In the genomic region with DNA sequence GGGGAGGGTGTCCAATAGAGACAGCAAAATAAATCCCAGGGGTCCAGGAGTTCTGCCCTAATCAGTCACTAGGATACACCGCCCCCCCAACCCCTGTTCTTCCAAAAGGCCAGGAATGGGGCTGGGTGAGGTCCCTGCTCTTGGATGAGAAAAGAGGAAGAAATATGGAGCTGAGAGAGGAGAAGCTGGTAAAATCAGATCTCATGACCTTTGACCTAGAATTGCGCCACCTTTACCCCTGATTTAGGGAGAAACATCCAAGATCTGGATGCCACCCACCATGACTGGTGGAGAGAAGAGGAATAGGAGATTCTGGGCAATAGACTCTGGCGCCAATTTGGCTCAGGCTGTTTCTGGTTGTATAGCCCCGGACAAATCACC, we compare ENCODE assay signal across 8 cellular contexts.
DNase-seq lines count a peak whose midpoint lies in the region; ATAC-seq and TF ChIP-seq lines count a peak whose summit lies in the region.

No MANE protein-coding gene starts in this region.

- H3K36me3 Mint-ChIP-seq in effector memory CD8-positive, alpha-beta T cell (ENCODE audit: insufficient read depth), result peaks cover 49% of the 10 kb centered on the region

- H3K27me3 Mint-ChIP-seq in effector memory CD8-positive, alpha-beta T cell, result no peaks in the 10 kb centered on the region

- H2AFZ ChIP-seq in OCI-LY1 (ENCODE audit: low read length), result no peak overlapping the region

- peak overlapping the region; percentile 79 for H3K4me3 ChIP-seq in GM06990 (replicated peaks; ENCODE audit: low read depth, low read length)
- H3K4me3 ChIP-seq in OCI-LY1 (ENCODE audit: low read depth, low read length, poor library complexity, severe bottlenecking), result peak overlapping the region; percentile 69
- peak overlapping the region; percentile 69 for H3K4me3 ChIP-seq in rectal smooth muscle tissue (ENCODE audit: low read length)

- peak overlapping the region; percentile 52 to 71 for H3K27ac Mint-ChIP-seq in effector memory CD8-positive, alpha-beta T cell

- no peaks in the 10 kb centered on the region for H3K9me3 Mint-ChIP-seq in effector memory CD8-positive, alpha-beta T cell

- H3K4me1 ChIP-seq in OCI-LY1 (ENCODE audit: insufficient read depth, low read length, severe bottlenecking), result peaks cover 60% of the 10 kb centered on the region
- H3K4me1 ChIP-seq in rectal smooth muscle tissue (ENCODE audit: control insufficient read depth, insufficient read depth, low read length), result peaks cover 12% of the 10 kb centered on the region

- H3K27me3 ChIP-seq in GM06990 (replicated peaks; ENCODE audit: control insufficient read depth, insufficient read depth, low read length) (no peaks in the 10 kb centered on the region), OCI-LY1 (ENCODE audit: insufficient read depth, low read length) (no peaks in the 10 kb centered on the region), rectal smooth muscle tissue (ENCODE audit: control insufficient read depth, insufficient read depth, low read length) (no peaks in the 10 kb centered on the region)

- H3K9ac ChIP-seq in OCI-LY1 (ENCODE audit: low read length) (peak overlapping the region; percentile 73), rectal smooth muscle tissue (ENCODE audit: low read length) (no peak overlapping the region)

- H3K27ac ChIP-seq in OCI-LY1 (ENCODE audit: low read depth, low read length, poor library complexity, severe bottlenecking) (peak overlapping the region; percentile 81), rectal smooth muscle tissue (ENCODE audit: low read depth, low read length) (peak overlapping the region; percentile 75)

- no peaks in the 10 kb centered on the region for H4K20me1 ChIP-seq in OCI-LY1 (ENCODE audit: insufficient read depth, low read length)

- peaks cover 15% of the 10 kb centered on the region; the same call in 1 of the 2 replicates for H3F3A ChIP-seq in OCI-LY1 (ENCODE audit: insufficient read depth, low read length)

- H3K79me2 ChIP-seq in OCI-LY1 (ENCODE audit: insufficient read depth, low read length), result peaks cover 12% of the 10 kb centered on the region

- H3K36me3 ChIP-seq in GM06990 (ENCODE audit: control insufficient read depth, insufficient read depth, low read length) (peaks cover 14% of the 10 kb centered on the region), OCI-LY1 (ENCODE audit: insufficient read depth, low read length) (peaks cover 41% of the 10 kb centered on the region), rectal smooth muscle tissue (ENCODE audit: control insufficient read depth, insufficient read depth, low read length) (peaks cover 21% of the 10 kb centered on the region)

- TF ChIP-seq CTCF in GM06990 (IDR thresholded peaks at IDR 0.05; ENCODE audit: insufficient read depth, low read length, poor library complexity, severe bottlenecking) (no peak), OCI-LY1 (IDR thresholded peaks at IDR 0.05; ENCODE audit: low read length) (no peak)

- peak overlapping the region; percentile 99 for H3K4me2 ChIP-seq in OCI-LY1 (ENCODE audit: low read length)

- H3K9me2 ChIP-seq in OCI-LY1 (ENCODE audit: low read depth, low read length), result no peaks in the 10 kb centered on the region

- H3K4me3 Mint-ChIP-seq in effector memory CD8-positive, alpha-beta T cell, result peak overlapping the region; percentile 83 to 93

- peaks cover 52 to 56% of the 10 kb centered on the region in 2 donors for H3K4me1 Mint-ChIP-seq in effector memory CD8-positive, alpha-beta T cell (ENCODE audit: low read depth in 2 of 2)

- no peak for ATAC-seq in effector memory CD8-positive, alpha-beta T cell (replicated peaks)
- no peak for ATAC-seq in HG02763 (IDR thresholded peaks at IDR 0.05; ENCODE audit: unreplicated experiment)
- no peak for ATAC-seq in HG02588 (IDR thresholded peaks at IDR 0.05; ENCODE audit: unreplicated experiment)
- no peak for ATAC-seq in GM21390 (IDR thresholded peaks at IDR 0.05; ENCODE audit: unreplicated experiment)

- no peak for DNase-seq in GM06990 (ENCODE audit: extremely low read depth, insufficient read length)
- no peak for DNase-seq in effector memory CD8-positive, alpha-beta T cell
- DNase-seq in stimulated activated naive CD4-positive, alpha-beta T cell treated with Interleukin-2 at 50 U/mL for 16 hours (lab: John Stamatoyannopoulos, UW), result no peak

- no peaks in the 10 kb centered on the region for H3K9me3 ChIP-seq in OCI-LY1 (ENCODE audit: low read length)
